ENCODE assay signal across 14 cellular contexts in genomic region chr3:105598047-105598796, GRCh38.
DNase-seq lines count a peak whose midpoint lies in the region; ATAC-seq and TF ChIP-seq lines count a peak whose summit lies in the region.
"Had no signal": no experiment of that assay in that cellular context is flagged by ENCODE, and none has a peak within 500 bp of the region (broad histone marks: within the 10 kb centered on the region; RNA-seq: fewer than 3 reads in every experiment).

No MANE protein-coding gene starts in this region.

- no peak overlapping the region for H2AFZ ChIP-seq in PC-9

- no peaks in the 10 kb centered on the region for H3K9me2 ChIP-seq in PC-9 (ENCODE audit: insufficient read depth)

- H3K27me3 ChIP-seq in PC-9 (ENCODE audit: insufficient read depth, low read depth), result no peaks in the 10 kb centered on the region
- H3K27me3 ChIP-seq: right lobe of liver had no signal

- H3F3A ChIP-seq in PC-9 (ENCODE audit: insufficient read depth, low read depth), result peaks cover 12% of the 10 kb centered on the region

- in situ Hi-C loops in GM13977 (cut with MboI; ENCODE audit: low pct_unique_long_range_greater_than_20kb, low sequenced_read_pairs, unreplicated experiment), result no loop called here

- H3K9me3 ChIP-seq in PC-9 (ENCODE audit: insufficient read depth, low read depth), result peaks cover 8% of the 10 kb centered on the region
- H3K9me3 ChIP-seq: right lobe of liver had no signal

- peaks cover 16% of the 10 kb centered on the region for H3K4me1 ChIP-seq in PC-9 (replicated peaks; ENCODE audit: insufficient read depth)
- H3K4me1 ChIP-seq: right lobe of liver had no signal

- no peaks in the 10 kb centered on the region for H4K20me1 ChIP-seq in PC-9 (ENCODE audit: insufficient read depth)

- CTCF ChIA-PET in PC-9 (lab: Charles Lee), result no interaction called here

- intact Hi-C loops in PC-9 (cut with micrococcal nuclease; ENCODE audit: unreplicated experiment) (loop anchor here (1.0 kb wide), 2 partner anchors 13 to 270 kb away; no protein-coding TSS in a partner anchor), posterior cingulate gyrus (cut with DNase I) (no loop called here)

- no peaks in the 10 kb centered on the region for H3K79me2 ChIP-seq in PC-9 (ENCODE audit: low read depth)

- DNase-seq in PC-9, result peak; percentile 55 to 96
- DNase-seq in epithelial cell of prostate (ENCODE audit: low read depth, low spot score), result peak; percentile 69
- DNase-seq in renal cortical epithelial cell (ENCODE audit: low read depth), result peak; percentile 90
- no peak for DNase-seq in activated gamma-delta T cell (lab: John Stamatoyannopoulos, UW)
- DNase-seq in GM13977 (ENCODE audit: low spot score), result no peak
- DNase-seq in NCI-H345 treated with DMSO at 0.1 percent for 48 hours (lab: John Stamatoyannopoulos, UW; ENCODE audit: unreplicated experiment), result no peak
- DNase-seq in posterior cingulate gyrus, result no peak
- DNase-seq: activated CD4-positive, CD25-positive, alpha-beta regulatory T cell treated with anti-CD3 and anti-CD28 coated beads, Interleukin-2, amount 50 U/mL, for 72 hours; activated naive CD4-positive, alpha-beta T cell treated with anti-CD3 and anti-CD28 coated beads, Interleukin-2, amount 50 U/mL, for 16 hours; GDM1; NCI-H2029; right lobe of liver; RPMI8226 had no signal

- 0 out of 2 replicates have a peak overlapping the region, but pooled peaks have one; percentile 2 for H3K4me3 ChIP-seq in PC-9
- H3K4me3 ChIP-seq: right lobe of liver had no signal

- peak; percentile 61 for ATAC-seq in GM18870 (IDR thresholded peaks at IDR 0.05; ENCODE audit: unreplicated experiment)
- ATAC-seq: right lobe of liver had no signal

- H3K27ac ChIP-seq in PC-9 (peak overlapping the region; percentile 49), epithelial cell of prostate (peak overlapping the region; percentile 95)
- H3K27ac ChIP-seq: right lobe of liver had no signal

- H3K36me3 ChIP-seq in PC-9 (ENCODE audit: low read depth), result no peaks in the 10 kb centered on the region
- H3K36me3 ChIP-seq: right lobe of liver had no signal

- BruUV-seq in PC-9 (replicated peaks; lab: Mats Ljungman, UMichigan), result no TSS peak

- TF ChIP-seq CTCF in PC-9 (conservative IDR thresholded peaks at IDR 0.05), result no peak
- TF ChIP-seq CTCF in GM13977 (IDR thresholded peaks at IDR 0.05; ENCODE audit: extremely low read depth, insufficient read depth, missing control alignments), result no peak

- peak overlapping the region; percentile 10 for H3K4me2 ChIP-seq in PC-9

- POLR2A ChIA-PET in PC-9 (lab: Charles Lee; ENCODE audit: unreplicated experiment), result no interaction called here

Comparison
In these comparisons a context has a peak if more than half of its experiments do, and no peak if none do; other contexts are left out.
1. DNase-seq: peak in PC-9 (2 of 2), epithelial cell of prostate (single experiment) and renal cortical epithelial cell (single experiment); none in activated gamma-delta T cell (single experiment), GM13977 (single experiment), NCI-H345 treated with DMSO at 0.1 percent for 48 hours (single experiment) and posterior cingulate gyrus (0 of 10).